22 cellular contexts compared by ENCODE assay signal in genomic region chr1:183914283-183914682, GRCh38.
DNase-seq lines count a peak whose midpoint lies in the region; ATAC-seq and TF ChIP-seq lines count a peak whose summit lies in the region.
"Had no signal": no experiment of that assay in that cellular context is flagged by ENCODE, and none has a peak within 500 bp of the region (broad histone marks: within the 10 kb centered on the region; RNA-seq: fewer than 3 reads in every experiment).

No MANE protein-coding gene starts in this region.

- peaks cover 0 to 31% (median 0%) of the 10 kb centered on the region in 11 experiments; a peak in 5 of 22 replicates for H4K20me1 ChIP-seq in BLaER1 treated with 17β-estradiol and CSF1 and Interleukin-3, amounts not matched to agents 10 nM and 100 nM
- no peaks in the 10 kb centered on the region for H4K20me1 ChIP-seq in Loucy (ENCODE audit: insufficient read depth, low read length, poor library complexity, severe bottlenecking)
- H4K20me1 ChIP-seq in osteoblast (ENCODE audit: insufficient read depth, low read length): no peaks in the 10 kb centered on the region

- no peak overlapping the region for H3K4me3 Mint-ChIP-seq in activated naive CD8-positive, alpha-beta T cell treated with anti-CD3 and anti-CD28 coated beads for 36 hours
- H3K4me3 Mint-ChIP-seq: activated CD8-positive, alpha-beta T cell treated with anti-CD3 and anti-CD28 coated beads for 36 hours; activated T-cell treated with anti-CD3 and anti-CD28 coated beads, Interleukin-2, amount 50 U/mL, for 72 hours; B cell; endodermal cell; neural progenitor cell; T-cell had no signal

- H2AFZ ChIP-seq in Loucy (ENCODE audit: low read length) (no peak overlapping the region), osteoblast (ENCODE audit: low read length) (no peak overlapping the region)
- H2AFZ ChIP-seq: neural progenitor cell had no signal

- H3K9ac ChIP-seq in BLaER1 treated with 17β-estradiol and CSF1 and Interleukin-3, amounts not matched to agents 10 nM and 100 nM: peak overlapping the region in 7 of 11 experiments; percentile 2 to 63 (median 18); a peak in 8 of 22 replicates
- no peak overlapping the region for H3K9ac ChIP-seq in Loucy (ENCODE audit: low read depth, low read length, poor library complexity, severe bottlenecking)
- H3K9ac ChIP-seq: neural progenitor cell had no signal

- peak overlapping the region in 8 of 11 experiments; percentile 11 to 95 (median 62); a peak in 14 of 22 replicates for H3K27ac ChIP-seq in BLaER1 treated with 17β-estradiol and CSF1 and Interleukin-3, amounts not matched to agents 10 nM and 100 nM
- peak overlapping the region; percentile 96 for H3K27ac ChIP-seq in osteoblast (ENCODE audit: low read depth, low read length)
- H3K27ac ChIP-seq: neural progenitor cell, thoracic aorta had no signal

- DNase-seq in fibroblast of peridontal ligament (ENCODE audit: extremely low read depth) (peak; percentile 35), osteoblast (ENCODE audit: insufficient read length, low spot score, missing footprints) (peak; percentile 65), HK-2 (ENCODE audit: unreplicated experiment) (no peak), hippocampal formation (lab: John Stamatoyannopoulos, UW) (no peak)
- no peak for DNase-seq in activated naive CD8-positive, alpha-beta T cell treated with anti-CD3 and anti-CD28 coated beads for 36 hours
- DNase-seq: activated CD8-positive, alpha-beta T cell treated with anti-CD3 and anti-CD28 coated beads for 36 hours; activated T-cell treated with anti-CD3 and anti-CD28 coated beads, Interleukin-2, amount 50 U/mL, for 72 hours; caudate nucleus; endodermal cell; glutamatergic neuron; NCI-H1048; NCI-H82; right cardiac atrium; RPMI8226; stimulated activated CD4-positive, alpha-beta T cell treated with anti-CD3 and anti-CD28 coated beads, Interleukin-2, amount 100 ng/mL, for 24 hours; T-cell had no signal

- no peaks in the 10 kb centered on the region for H3K27me3 ChIP-seq in BLaER1 treated with 17β-estradiol and CSF1 and Interleukin-3, amounts not matched to agents 10 nM and 100 nM
- H3K27me3 ChIP-seq in Loucy (ENCODE audit: insufficient read depth, low read length, poor library complexity, severe bottlenecking) (no peaks in the 10 kb centered on the region), osteoblast (ENCODE audit: insufficient read depth, low read length) (no peaks in the 10 kb centered on the region)
- H3K27me3 ChIP-seq: neural progenitor cell had no signal

- no peaks in the 10 kb centered on the region for H3K9me3 Mint-ChIP-seq in activated naive CD8-positive, alpha-beta T cell treated with anti-CD3 and anti-CD28 coated beads for 36 hours
- H3K9me3 Mint-ChIP-seq: activated CD8-positive, alpha-beta T cell treated with anti-CD3 and anti-CD28 coated beads for 36 hours; activated T-cell treated with anti-CD3 and anti-CD28 coated beads, Interleukin-2, amount 50 U/mL, for 72 hours; endodermal cell; neural progenitor cell; T-cell had no signal

- H3K4me2 ChIP-seq in BLaER1 treated with 17β-estradiol and CSF1 and Interleukin-3, amounts not matched to agents 10 nM and 100 nM: peak overlapping the region; percentile 26 to 92 (median 60)
- H3K4me2 ChIP-seq in Loucy (ENCODE audit: low read depth, low read length, poor library complexity, severe bottlenecking): peak overlapping the region; percentile 71
- peak overlapping the region; percentile 40 for H3K4me2 ChIP-seq in osteoblast (ENCODE audit: insufficient read depth, low read length)
- H3K4me2 ChIP-seq: neural progenitor cell had no signal

- H3K4me1 Mint-ChIP-seq in activated naive CD8-positive, alpha-beta T cell treated with anti-CD3 and anti-CD28 coated beads for 36 hours: peaks cover 18% of the 10 kb centered on the region

- H3K36me3 Mint-ChIP-seq in activated naive CD8-positive, alpha-beta T cell treated with anti-CD3 and anti-CD28 coated beads for 36 hours: peaks cover 3% of the 10 kb centered on the region

- peaks cover 0 to 21% (median 11%) of the 10 kb centered on the region in 11 experiments; a peak in 11 of 22 replicates for H3K9me3 ChIP-seq in BLaER1 treated with 17β-estradiol and CSF1 and Interleukin-3, amounts not matched to agents 10 nM and 100 nM (replicated peaks in 1 of 11)
- H3K9me3 ChIP-seq in Loucy (ENCODE audit: insufficient read depth, low read depth, low read length) (no peaks in the 10 kb centered on the region), osteoblast (ENCODE audit: low read depth, low read length) (no peaks in the 10 kb centered on the region)
- H3K9me3 ChIP-seq: thoracic aorta had no signal

- no peak for TF ChIP-seq CTCF in Loucy (conservative IDR thresholded peaks at IDR 0.05; ENCODE audit: low read length)
- no peak for TF ChIP-seq CTCF in osteoblast (IDR thresholded peaks at IDR 0.05; ENCODE audit: extremely low read depth, low read depth, low read length)

- no peak overlapping the region for H3K4me3 ChIP-seq in BLaER1 treated with 17β-estradiol and CSF1 and Interleukin-3, amounts not matched to agents 10 nM and 100 nM
- H3K4me3 ChIP-seq in Loucy (ENCODE audit: low read length, poor library complexity, severe bottlenecking) (no peak overlapping the region), osteoblast (ENCODE audit: insufficient read depth, low read length) (no peak overlapping the region)
- H3K4me3 ChIP-seq: neural progenitor cell, thoracic aorta had no signal

- no peak overlapping the region for H3K27ac Mint-ChIP-seq in activated naive CD8-positive, alpha-beta T cell treated with anti-CD3 and anti-CD28 coated beads for 36 hours
- H3K27ac Mint-ChIP-seq: activated CD8-positive, alpha-beta T cell treated with anti-CD3 and anti-CD28 coated beads for 36 hours; activated T-cell treated with anti-CD3 and anti-CD28 coated beads, Interleukin-2, amount 50 U/mL, for 72 hours; B cell; endodermal cell; neural progenitor cell; T-cell had no signal

- ATAC-seq in GM21619 (IDR thresholded peaks at IDR 0.05; ENCODE audit: unreplicated experiment): no peak
- ATAC-seq: activated CD8-positive, alpha-beta T cell treated with anti-CD3 and anti-CD28 coated beads for 36 hours; activated T-cell treated with anti-CD3 and anti-CD28 coated beads, Interleukin-2, amount 50 U/mL, for 72 hours; T-cell had no signal

- H3K27me3 Mint-ChIP-seq in activated naive CD8-positive, alpha-beta T cell treated with anti-CD3 and anti-CD28 coated beads for 36 hours: no peaks in the 10 kb centered on the region
- H3K27me3 Mint-ChIP-seq: activated CD8-positive, alpha-beta T cell treated with anti-CD3 and anti-CD28 coated beads for 36 hours; B cell; T-cell had no signal

- H3K79me2 ChIP-seq in Loucy (ENCODE audit: insufficient read depth, low read length) (no peaks in the 10 kb centered on the region), osteoblast (ENCODE audit: insufficient read depth, low read length) (no peaks in the 10 kb centered on the region)

- peaks cover 67 to 96% (median 84%) of the 10 kb centered on the region in 11 experiments for H3K36me3 ChIP-seq in BLaER1 treated with 17β-estradiol and CSF1 and Interleukin-3, amounts not matched to agents 10 nM and 100 nM
- H3K36me3 ChIP-seq in Loucy (ENCODE audit: insufficient read depth, low read length): no peaks in the 10 kb centered on the region
- H3K36me3 ChIP-seq in osteoblast (ENCODE audit: insufficient read depth, low read length): peaks cover 10% of the 10 kb centered on the region
- H3K36me3 ChIP-seq: neural progenitor cell had no signal

- H3F3A ChIP-seq in Loucy (ENCODE audit: low read depth): no peaks in the 10 kb centered on the region

- peaks cover 64 to 83% (median 66%) of the 10 kb centered on the region in 10 experiments for H3K4me1 ChIP-seq in BLaER1 treated with 17β-estradiol and CSF1 and Interleukin-3, amounts not matched to agents 10 nM and 100 nM
- H3K4me1 ChIP-seq in Loucy (ENCODE audit: insufficient read depth, low read length, poor library complexity, severe bottlenecking) (peaks cover 45% of the 10 kb centered on the region), osteoblast (ENCODE audit: insufficient read depth, low read length) (peaks cover 32% of the 10 kb centered on the region)

- no peaks in the 10 kb centered on the region for H3K9me2 ChIP-seq in Loucy (replicated peaks; ENCODE audit: low read depth, low read length)

Comparison
In these comparisons a context has a peak if more than half of its experiments do, and no peak if none do; other contexts are left out.
1. DNase-seq: peak in fibroblast of peridontal ligament (single experiment) and osteoblast (single experiment); none in activated naive CD8-positive, alpha-beta T cell treated with anti-CD3 and anti-CD28 coated beads for 36 hours (single experiment), HK-2 (single experiment) and hippocampal formation (0 of 2).
2. Peak in every context shown above with its lines, with median percentiles within 50 percentile points of each other: H3K4me2 ChIP-seq.